Comparison of ENCODE assay signal across 1 cellular context in genomic region chr16:67185003-67185865, GRCh38.
TF ChIP-seq lines count a peak whose summit lies in the region.

No MANE protein-coding gene starts in this region.

TF ChIP-seq in K562, 482 proteins besides CTCF, POLR2A, EP300 and RAD21 (continued from another document and continues in another):
- TF ChIP-seq TFAM (CRISPR knock-in tag; conservative IDR thresholded peaks at IDR 0.05) (no peak), NBN (IDR thresholded peaks at IDR 0.05; ENCODE audit: low read depth) (0 out of 2 replicates have a peak, but pooled peaks have one; percentile 61), MYBL2 (IDR thresholded peaks at IDR 0.05; ENCODE audit: low read depth) (no peak), MYBL2 (CRISPR knock-in tag; IDR thresholded peaks at IDR 0.05; ENCODE audit: borderline replicate concordance) (no peak), NRF1 (conservative IDR thresholded peaks at IDR 0.05 in 1 of 2, IDR thresholded peaks at IDR 0.05 in 1 of 2) (no peak; a peak in 1 of 4 replicates), PPARD (CRISPR knock-in tag; IDR thresholded peaks at IDR 0.05) (no peak), ZNF699 (CRISPR knock-in tag; IDR thresholded peaks at IDR 0.05; ENCODE audit: insufficient replicate concordance) (no peak), RFX5 (IDR thresholded peaks at IDR 0.05; ENCODE audit: low read depth, low read length) (no peak), HOXB6 (CRISPR knock-in tag; IDR thresholded peaks at IDR 0.05; ENCODE audit: borderline replicate concordance) (no peak), SP2 (IDR thresholded peaks at IDR 0.05; ENCODE audit: extremely low read depth, low read depth, low read length, poor library complexity, severe bottlenecking) (no peak), GTF3C2 (IDR thresholded peaks at IDR 0.05; ENCODE audit: borderline replicate concordance, extremely low read depth, insufficient read length) (no peak), E2F3 (CRISPR knock-in tag; IDR thresholded peaks at IDR 0.05) (no peak), MAZ (CRISPR knock-in tag; conservative IDR thresholded peaks at IDR 0.05 in 1 of 2, IDR thresholded peaks at IDR 0.05 in 1 of 2) (peak in 1 of 2 experiments; percentile 97; a peak in 2 of 4 replicates), ZNF121 (CRISPR knock-in tag; conservative IDR thresholded peaks at IDR 0.05) (no peak), SMAD4 (CRISPR knock-in tag; conservative IDR thresholded peaks at IDR 0.05) (peak; percentile 52; the same call in 1 of the 2 replicates), SP1 (CRISPR knock-in tag; IDR thresholded peaks at IDR 0.05) (peak; percentile 81), NUFIP1 (IDR thresholded peaks at IDR 0.05; ENCODE audit: partially characterized antibody) (no peak), KLF13 (tag; IDR thresholded peaks at IDR 0.05; ENCODE audit: borderline replicate concordance, low read depth) (no peak), NKRF (IDR thresholded peaks at IDR 0.05; ENCODE audit: borderline replicate concordance) (peak; percentile 79; the same call in 1 of the 2 replicates), HLTF (IDR thresholded peaks at IDR 0.05) (no peak), MBD2 (IDR thresholded peaks at IDR 0.05; ENCODE audit: borderline replicate concordance, low read depth) (no peak), ARID1B (IDR thresholded peaks at IDR 0.05) (peak; percentile 29; the same call in 1 of the 2 replicates), ZNF695 (CRISPR knock-in tag; IDR thresholded peaks at IDR 0.05) (no peak), PHF20 (IDR thresholded peaks at IDR 0.05; ENCODE audit: partially characterized antibody) (no peak), GABPA (tag; conservative IDR thresholded peaks at IDR 0.05; ENCODE audit: low read depth) (no peak), ZNF347 (CRISPR knock-in tag; IDR thresholded peaks at IDR 0.05; ENCODE audit: low read depth) (no peak), ZNF431 (CRISPR knock-in tag; IDR thresholded peaks at IDR 0.05) (peak; percentile 71; the same call in 1 of the 2 replicates), FOXJ2 (tag; IDR thresholded peaks at IDR 0.05) (no peak), SETDB1 (IDR thresholded peaks at IDR 0.05; ENCODE audit: low read length) (no peak), ZBTB7A (IDR thresholded peaks at IDR 0.05; ENCODE audit: borderline replicate concordance, control insufficient read depth, low read depth, low read length) (peak; percentile 95), MTA2 (IDR thresholded peaks at IDR 0.05; ENCODE audit: low read depth) (no peak), ZNF592 (IDR thresholded peaks at IDR 0.05) (no peak)
- TF ChIP-seq, protein P1, sequence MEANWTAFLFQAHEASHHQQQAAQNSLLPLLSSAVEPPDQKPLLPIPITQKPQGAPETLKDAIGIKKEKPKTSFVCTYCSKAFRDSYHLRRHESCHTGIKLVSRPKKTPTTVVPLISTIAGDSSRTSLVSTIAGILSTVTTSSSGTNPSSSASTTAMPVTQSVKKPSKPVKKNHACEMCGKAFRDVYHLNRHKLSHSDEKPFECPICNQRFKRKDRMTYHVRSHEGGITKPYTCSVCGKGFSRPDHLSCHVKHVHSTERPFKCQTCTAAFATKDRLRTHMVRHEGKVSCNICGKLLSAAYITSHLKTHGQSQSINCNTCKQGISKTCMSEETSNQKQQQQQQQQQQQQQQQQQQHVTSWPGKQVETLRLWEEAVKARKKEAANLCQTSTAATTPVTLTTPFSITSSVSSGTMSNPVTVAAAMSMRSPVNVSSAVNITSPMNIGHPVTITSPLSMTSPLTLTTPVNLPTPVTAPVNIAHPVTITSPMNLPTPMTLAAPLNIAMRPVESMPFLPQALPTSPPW (CRISPR knock-in tag; IDR thresholded peaks at IDR 0.05) = no peak
- TF ChIP-seq, protein P2, sequence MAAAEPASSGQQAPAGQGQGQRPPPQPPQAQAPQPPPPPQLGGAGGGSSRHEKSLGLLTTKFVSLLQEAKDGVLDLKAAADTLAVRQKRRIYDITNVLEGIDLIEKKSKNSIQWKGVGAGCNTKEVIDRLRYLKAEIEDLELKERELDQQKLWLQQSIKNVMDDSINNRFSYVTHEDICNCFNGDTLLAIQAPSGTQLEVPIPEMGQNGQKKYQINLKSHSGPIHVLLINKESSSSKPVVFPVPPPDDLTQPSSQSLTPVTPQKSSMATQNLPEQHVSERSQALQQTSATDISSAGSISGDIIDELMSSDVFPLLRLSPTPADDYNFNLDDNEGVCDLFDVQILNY (CRISPR knock-in tag; IDR thresholded peaks at IDR 0.05) = peak; percentile 81
- TF ChIP-seq, protein P3, sequence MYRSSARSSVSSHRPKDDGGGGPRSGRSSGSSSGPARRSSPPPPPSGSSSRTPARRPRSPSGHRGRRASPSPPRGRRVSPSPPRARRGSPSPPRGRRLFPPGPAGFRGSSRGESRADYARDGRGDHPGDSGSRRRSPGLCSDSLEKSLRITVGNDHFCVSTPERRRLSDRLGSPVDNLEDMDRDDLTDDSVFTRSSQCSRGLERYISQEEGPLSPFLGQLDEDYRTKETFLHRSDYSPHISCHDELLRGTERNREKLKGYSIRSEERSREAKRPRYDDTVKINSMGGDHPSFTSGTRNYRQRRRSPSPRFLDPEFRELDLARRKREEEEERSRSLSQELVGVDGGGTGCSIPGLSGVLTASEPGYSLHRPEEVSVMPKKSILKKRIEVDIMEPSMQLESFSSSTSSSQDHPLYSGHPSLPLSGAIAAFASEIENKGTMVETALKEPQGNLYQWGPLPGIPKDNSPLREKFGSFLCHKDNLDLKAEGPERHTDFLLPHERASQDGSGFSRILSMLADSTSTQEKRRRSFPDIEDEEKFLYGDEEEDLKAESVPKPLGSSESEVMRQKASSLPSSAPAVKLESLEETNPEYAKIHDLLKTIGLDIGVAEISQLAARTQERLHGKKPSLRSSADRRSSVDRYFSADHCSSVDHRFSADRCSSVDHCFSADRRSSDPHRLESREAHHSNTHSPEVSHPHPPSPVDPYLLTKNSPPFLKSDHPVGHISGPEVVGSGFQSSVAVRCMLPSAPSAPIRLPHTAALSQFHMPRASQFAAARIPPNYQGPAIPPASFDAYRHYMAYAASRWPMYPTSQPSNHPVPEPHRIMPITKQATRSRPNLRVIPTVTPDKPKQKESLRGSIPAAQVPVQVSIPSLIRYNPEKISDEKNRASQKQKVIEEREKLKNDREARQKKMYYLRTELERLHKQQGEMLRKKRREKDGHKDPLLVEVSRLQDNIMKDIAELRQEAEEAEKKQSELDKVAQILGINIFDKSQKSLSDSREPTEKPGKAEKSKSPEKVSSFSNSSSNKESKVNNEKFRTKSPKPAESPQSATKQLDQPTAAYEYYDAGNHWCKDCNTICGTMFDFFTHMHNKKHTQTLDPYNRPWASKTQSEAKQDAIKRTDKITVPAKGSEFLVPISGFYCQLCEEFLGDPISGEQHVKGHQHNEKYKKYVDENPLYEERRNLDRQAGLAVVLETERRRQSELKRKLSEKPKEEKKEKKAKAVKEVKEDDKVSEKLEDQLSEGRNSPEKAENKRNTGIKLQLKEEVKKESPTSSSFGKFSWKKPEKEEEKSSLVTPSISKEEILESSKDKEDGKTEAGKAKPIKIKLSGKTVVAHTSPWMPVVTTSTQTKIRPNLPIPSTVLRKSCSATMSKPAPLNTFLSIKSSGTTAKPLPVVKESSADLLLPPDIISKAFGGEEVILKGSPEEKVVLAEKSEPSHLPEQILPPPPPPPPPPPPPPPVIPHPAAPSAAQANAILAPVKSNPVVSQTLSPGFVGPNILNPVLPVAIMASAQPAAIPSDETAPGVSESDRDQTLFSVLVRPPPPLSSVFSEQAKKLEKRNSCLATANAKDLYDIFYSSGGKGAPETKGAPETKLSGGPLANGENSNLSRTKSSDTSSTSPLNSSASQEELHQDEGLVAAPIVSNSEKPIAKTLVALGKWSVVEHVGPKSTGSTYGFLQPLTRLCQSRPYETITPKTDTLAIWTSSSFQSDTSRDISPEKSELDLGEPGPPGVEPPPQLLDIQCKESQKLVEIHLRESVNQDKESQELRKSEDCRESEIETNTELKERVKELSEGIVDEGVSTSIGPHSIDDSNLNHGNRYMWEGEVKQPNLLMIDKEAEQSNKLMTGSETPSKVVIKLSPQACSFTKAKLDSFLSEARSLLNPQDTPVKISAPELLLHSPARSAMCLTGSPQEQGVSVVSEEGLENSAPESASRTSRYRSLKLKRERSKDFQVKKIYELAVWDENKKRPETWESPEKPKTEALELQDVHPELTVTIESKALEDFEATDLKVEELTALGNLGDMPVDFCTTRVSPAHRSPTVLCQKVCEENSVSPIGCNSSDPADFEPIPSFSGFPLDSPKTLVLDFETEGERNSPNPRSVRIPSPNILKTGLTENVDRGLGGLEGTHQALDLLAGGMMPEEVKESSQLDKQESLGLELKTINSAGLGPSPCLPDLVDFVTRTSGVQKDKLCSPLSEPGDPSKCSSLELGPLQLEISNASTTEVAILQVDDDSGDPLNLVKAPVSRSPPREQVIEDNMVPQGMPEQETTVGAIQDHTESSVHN (IDR thresholded peaks at IDR 0.05; ENCODE audit: borderline replicate concordance in 1 of 2, low read depth in 1 of 2) = no peak
- TF ChIP-seq, protein P4, sequence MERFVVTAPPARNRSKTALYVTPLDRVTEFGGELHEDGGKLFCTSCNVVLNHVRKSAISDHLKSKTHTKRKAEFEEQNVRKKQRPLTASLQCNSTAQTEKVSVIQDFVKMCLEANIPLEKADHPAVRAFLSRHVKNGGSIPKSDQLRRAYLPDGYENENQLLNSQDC (CRISPR knock-in tag; IDR thresholded peaks at IDR 0.05) = no peak
- TF ChIP-seq, protein P5, sequence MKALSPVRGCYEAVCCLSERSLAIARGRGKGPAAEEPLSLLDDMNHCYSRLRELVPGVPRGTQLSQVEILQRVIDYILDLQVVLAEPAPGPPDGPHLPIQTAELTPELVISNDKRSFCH (CRISPR knock-in tag; IDR thresholded peaks at IDR 0.05) = no peak
- TF ChIP-seq, protein P5 (tag; IDR thresholded peaks at IDR 0.05) = 0 out of 2 replicates have a peak, but pooled peaks have one; percentile 60
- TF ChIP-seq, protein P6, sequence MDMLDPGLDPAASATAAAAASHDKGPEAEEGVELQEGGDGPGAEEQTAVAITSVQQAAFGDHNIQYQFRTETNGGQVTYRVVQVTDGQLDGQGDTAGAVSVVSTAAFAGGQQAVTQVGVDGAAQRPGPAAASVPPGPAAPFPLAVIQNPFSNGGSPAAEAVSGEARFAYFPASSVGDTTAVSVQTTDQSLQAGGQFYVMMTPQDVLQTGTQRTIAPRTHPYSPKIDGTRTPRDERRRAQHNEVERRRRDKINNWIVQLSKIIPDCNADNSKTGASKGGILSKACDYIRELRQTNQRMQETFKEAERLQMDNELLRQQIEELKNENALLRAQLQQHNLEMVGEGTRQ (CRISPR knock-in tag; IDR thresholded peaks at IDR 0.05) = no peak
